8 cellular contexts compared by ENCODE assay signal in genomic region chr17:6639651-6640535, GRCh38. TPM values are rescaled to one million over a fixed set of nuclear protein-coding genes. Genes with fewer than 3 reads are reported as not detected.
DNase-seq lines count a peak whose midpoint lies in the region; ATAC-seq and TF ChIP-seq lines count a peak whose summit lies in the region.

No MANE protein-coding gene starts in this region.

- no peak for TF ChIP-seq CTCF in RWPE2 (IDR thresholded peaks at IDR 0.05; ENCODE audit: poor library complexity, severe bottlenecking)

- H3K9me3 ChIP-seq in ES-I3 (ENCODE audit: control insufficient read depth, insufficient read depth, low read length), result no peaks in the 10 kb centered on the region
- no peaks in the 10 kb centered on the region for H3K9me3 ChIP-seq in RWPE2 (ENCODE audit: severe bottlenecking)

- H3K9ac ChIP-seq in ES-I3 (ENCODE audit: low read depth, low read length), result peak overlapping the region; percentile 88

- peak overlapping the region; percentile 97 to 99 for H3K27ac Mint-ChIP-seq in stimulated activated naive CD8-positive, alpha-beta T cell treated with anti-CD3 and anti-CD28 coated beads, Interleukin-15, amount 100 ng/mL, for 72 hours

- DNase-seq in RWPE2 (ENCODE audit: low spot score), result no peak
- peak; percentile 52 for DNase-seq in left lobe of liver (ENCODE audit: low spot score)
- peak; percentile 38 to 49 for DNase-seq in stimulated activated naive CD8-positive, alpha-beta T cell treated with anti-CD3 and anti-CD28 coated beads, Interleukin-15, amount 100 ng/mL, for 72 hours
- DNase-seq in NCI-H2081 treated with DMSO at 0.1 percent for 48 hours (lab: John Stamatoyannopoulos, UW), result no peak

- H3K4me3 ChIP-seq in RWPE2 (ENCODE audit: severe bottlenecking), result peak overlapping the region; percentile 64

- H3K36me3 ChIP-seq in ES-I3 (ENCODE audit: insufficient read depth, low read length) (no peaks in the 10 kb centered on the region), RWPE2 (ENCODE audit: low read depth) (peaks cover 42% of the 10 kb centered on the region)

- H3K27me3 Mint-ChIP-seq in stimulated activated naive CD8-positive, alpha-beta T cell treated with anti-CD3 and anti-CD28 coated beads, Interleukin-15, amount 100 ng/mL, for 72 hours, result no peaks in the 10 kb centered on the region

- peaks cover 69% of the 10 kb centered on the region for H3K4me1 Mint-ChIP-seq in stimulated activated naive CD8-positive, alpha-beta T cell treated with anti-CD3 and anti-CD28 coated beads, Interleukin-15, amount 100 ng/mL, for 72 hours

- peaks cover 4% of the 10 kb centered on the region; the same call in 1 of the 2 replicates for H3K4me1 ChIP-seq in ES-I3 (ENCODE audit: insufficient read depth, low read length)
- H3K4me1 ChIP-seq in RWPE2 (ENCODE audit: insufficient read depth, poor library complexity, severe bottlenecking), result peaks cover 29% of the 10 kb centered on the region

- ATAC-seq in HG02678 (IDR thresholded peaks at IDR 0.05; ENCODE audit: unreplicated experiment), result peak; percentile 4
- ATAC-seq in RWPE2 (ENCODE audit: low read depth), result peak; percentile 37
- ATAC-seq in left lobe of liver, result peak; percentile 43
- ATAC-seq in stimulated activated naive CD8-positive, alpha-beta T cell treated with anti-CD3 and anti-CD28 coated beads, Interleukin-15, amount 100 ng/mL, for 72 hours, result peak; percentile 49
- ATAC-seq in GM18519 (IDR thresholded peaks at IDR 0.05; ENCODE audit: low FRiP score, unreplicated experiment), result no peak

- no peaks in the 10 kb centered on the region for H3K9me3 Mint-ChIP-seq in stimulated activated naive CD8-positive, alpha-beta T cell treated with anti-CD3 and anti-CD28 coated beads, Interleukin-15, amount 100 ng/mL, for 72 hours

- peak overlapping the region; percentile 89 to 97 for H3K4me3 Mint-ChIP-seq in stimulated activated naive CD8-positive, alpha-beta T cell treated with anti-CD3 and anti-CD28 coated beads, Interleukin-15, amount 100 ng/mL, for 72 hours

- peak overlapping the region; percentile 94 for H3K27ac ChIP-seq in RWPE2 (ENCODE audit: poor library complexity, severe bottlenecking)
- H3K27ac ChIP-seq in cingulate gyrus (ENCODE audit: low read depth, low read length), result peak overlapping the region; percentile 91

- H3K27me3 ChIP-seq in RWPE2 (ENCODE audit: insufficient read depth, poor library complexity, severe bottlenecking), result no peaks in the 10 kb centered on the region

RNA-seq across cellular contexts. Expression of gene KIAA0753, which starts 0.6 kb away (rescaled TPM):
- 3.1 TPM for total RNA-seq in left lobe of liver

RNA-seq across cellular contexts. Expression of gene TXNDC17, which starts 1.0 kb away (rescaled TPM):
- total RNA-seq in left lobe of liver, result 59.2 TPM

RNA-seq across cellular contexts. Expression of gene MED31, which starts 11.5 kb away (rescaled TPM):
- 6.5 TPM for total RNA-seq in left lobe of liver

RNA-seq across cellular contexts. Expression of gene C17orf100, which starts 11.7 kb away (rescaled TPM):
- total RNA-seq in left lobe of liver, result 1.9 TPM

Comparison
In these comparisons a context has a peak if more than half of its experiments do, and no peak if none do; other contexts are left out.
1. DNase-seq: peak in left lobe of liver (single experiment) and stimulated activated naive CD8-positive, alpha-beta T cell treated with anti-CD3 and anti-CD28 coated beads, Interleukin-15, amount 100 ng/mL, for 72 hours (2 of 2); none in RWPE2 (single experiment) and NCI-H2081 treated with DMSO at 0.1 percent for 48 hours (single experiment).